In genomic region chr11:69385832-69386415, GRCh38 we compare ENCODE assay signal across 17 cellular contexts.
"Had no signal": no experiment of that assay in that cellular context is flagged by ENCODE, and none has a peak within 500 bp of the region (broad histone marks: within the 10 kb centered on the region; RNA-seq: fewer than 3 reads in every experiment).

No MANE protein-coding gene starts in this region.

- ATAC-seq: body of pancreas had no signal

- H3K27me3 ChIP-seq: body of pancreas, ovary, SJSA1, tibial nerve had no signal

- H3K4me3 ChIP-seq: body of pancreas, ovary, sigmoid colon, SJSA1, tibial nerve had no signal

- H3K4me3 Mint-ChIP-seq: activated B cell treated with CpG ODN at 0.5 μM for 24 hours; nephron; T-helper 2 cell treated with Interferon-gamma antibody and Interleukin-4, amounts not matched to agents 5 μg/mL and 100 μg/mL, for 36 hours had no signal

- H3K4me1 ChIP-seq: body of pancreas, sigmoid colon had no signal

- H3K27me3 Mint-ChIP-seq: activated B cell treated with CpG ODN at 0.5 μM for 24 hours had no signal

- H3K4me1 Mint-ChIP-seq: activated B cell treated with CpG ODN at 0.5 μM for 24 hours had no signal

- DNase-seq: activated naive CD4-positive, alpha-beta T cell treated with anti-CD3 and anti-CD28 coated beads, Interleukin-2, amount 50 U/mL, for 16 hours; amygdala; body of pancreas; central memory CD4-positive, alpha-beta T cell; cortex of kidney; effector CD4-positive, alpha-beta T cell; foreskin fibroblast; hippocampal formation; kidney glomerular epithelial cell; stimulated activated CD4-positive, alpha-beta T cell treated with anti-CD3 and anti-CD28 coated beads, Interleukin-1b, Interleukin-23, amount 100 ng/mL, for 48 hours had no signal

- H3K36me3 ChIP-seq: ovary, sigmoid colon, tibial nerve had no signal

- H3K27ac ChIP-seq: body of pancreas, ovary, sigmoid colon, tibial nerve had no signal

- H3K9me3 ChIP-seq: ovary had no signal

- H3K27ac Mint-ChIP-seq: activated B cell treated with CpG ODN at 0.5 μM for 24 hours; nephron; T-helper 2 cell treated with Interferon-gamma antibody and Interleukin-4, amounts not matched to agents 5 μg/mL and 100 μg/mL, for 36 hours had no signal
